Comparison of ENCODE assay signal across 12 cellular contexts in genomic region chr3:112974894-112975293, GRCh38. TPM values are rescaled to one million over a fixed set of nuclear protein-coding genes. Genes with fewer than 3 reads are reported as not detected.
A peak's percentile ranks its signal among the peaks of the same experiment; 100 is the strongest.
DNase-seq lines count a peak whose midpoint lies in the region; ATAC-seq and TF ChIP-seq lines count a peak whose summit lies in the region.
"Had no signal": no experiment of that assay in that cellular context is flagged by ENCODE, and none has a peak within 500 bp of the region (broad histone marks: within the 10 kb centered on the region; RNA-seq: fewer than 3 reads in every experiment).

Gene CD200R1, minus strand, starts transcription at chr3:112975103. Its CDS starts 246 bp downstream, at chr3:112974857.

- no peak for TF ChIP-seq POLR2A in vagina (IDR thresholded peaks at IDR 0.05)

- H3K27ac Mint-ChIP-seq in activated naive CD4-positive, alpha-beta T cell treated with anti-CD3 and anti-CD28 coated beads for 36 hours: peak within 1 kb of the TSS; percentile 44
- peak within 1 kb of the TSS; percentile 76 for H3K27ac Mint-ChIP-seq in activated B cell treated with CpG ODN at 0.5 μM for 24 hours

- H3K9me3 Mint-ChIP-seq in activated naive CD4-positive, alpha-beta T cell treated with anti-CD3 and anti-CD28 coated beads for 36 hours: no peaks in the 10 kb centered on the region
- H3K9me3 Mint-ChIP-seq in activated B cell treated with CpG ODN at 0.5 μM for 24 hours: no peaks in the 10 kb centered on the region

- H3K36me3 Mint-ChIP-seq in activated naive CD4-positive, alpha-beta T cell treated with anti-CD3 and anti-CD28 coated beads for 36 hours (ENCODE audit: low read depth): no peaks in the 10 kb centered on the region
- no peaks in the 10 kb centered on the region for H3K36me3 Mint-ChIP-seq in activated B cell treated with CpG ODN at 0.5 μM for 24 hours (ENCODE audit: low read depth)

- intact Hi-C loops in activated naive CD4-positive, alpha-beta T cell treated with anti-CD3 and anti-CD28 coated beads for 36 hours (cut with micrococcal nuclease): loop anchor here (1.0 to 10.0 kb wide), 6 partner anchors 173 to 843 kb away; partner anchors contain the start of genes CD200 and GCSAM
- intact Hi-C loops in activated B cell treated with CpG ODN at 0.5 μM for 24 hours (cut with micrococcal nuclease): loop anchor here (5.0 kb wide), 3 partner anchors 68 to 838 kb away; no protein-coding TSS in a partner anchor
- intact Hi-C loops in left ventricle myocardium superior (cut with micrococcal nuclease): loop anchor here (5.0 kb wide), 2 partner anchors 333 to 393 kb away; partner anchors contain the start of gene CCDC80
- intact Hi-C loops in vagina (cut with DNase I): loop anchor here (10.0 kb wide), 1 partner anchor 240 kb away; no protein-coding TSS in a partner anchor

- CTCF ChIA-PET in activated naive CD4-positive, alpha-beta T cell treated with anti-CD3 and anti-CD28 coated beads for 36 hours (lab: Charles Lee): interaction anchor here (0.6 to 4.0 kb wide), 6 partner anchors 12 to 332 kb away, joined by 3 to 25 read pairs (median 4); no protein-coding TSS in a partner anchor
- CTCF ChIA-PET in activated B cell treated with CpG ODN at 0.5 μM for 24 hours (lab: Charles Lee): interaction anchor here (1.0 to 3.2 kb wide), 4 partner anchors 161 to 332 kb away, joined by 3 to 41 read pairs (median 6); no protein-coding TSS in a partner anchor

- H3K27ac ChIP-seq in thoracic aorta: no peak within 1 kb of the TSS
- H3K27ac ChIP-seq in vagina: no peak within 1 kb of the TSS

- POLR2A ChIA-PET in activated B cell treated with CpG ODN at 0.5 μM for 24 hours (lab: Charles Lee): interaction anchor here (0.7 to 2.7 kb wide), 6 partner anchors 13 to 240 kb away, joined by 3 to 10 read pairs (median 4); no protein-coding TSS in a partner anchor

- no peaks in the 10 kb centered on the region for H3K27me3 ChIP-seq in thoracic aorta (replicated peaks; ENCODE audit: insufficient read depth)
- H3K27me3 ChIP-seq in H7 (ENCODE audit: control insufficient read depth, insufficient read depth, low read length): no peaks in the 10 kb centered on the region
- no peaks in the 10 kb centered on the region for H3K27me3 ChIP-seq in vagina

- H3K36me3 ChIP-seq in thoracic aorta: no peaks in the 10 kb centered on the region
- H3K36me3 ChIP-seq in H7 (replicated peaks; ENCODE audit: control insufficient read depth, insufficient read depth, low read length): no peaks in the 10 kb centered on the region
- H3K36me3 ChIP-seq in vagina: no peaks in the 10 kb centered on the region

- ATAC-seq in activated B cell treated with CpG ODN at 0.5 μM for 24 hours (ENCODE audit: low read depth) (peak; percentile 19), left ventricle myocardium superior (peak; percentile 47), thoracic aorta (ENCODE audit: insufficient number of reproducible peaks, low FRiP score, low read depth) (no peak)

- H3K4me1 ChIP-seq in thoracic aorta (ENCODE audit: control insufficient read depth in 1 of 2, low read depth in 2 of 2): no peaks in the 10 kb centered on the region
- no peaks in the 10 kb centered on the region for H3K4me1 ChIP-seq in vagina

- no peak for DNase-seq in activated naive CD4-positive, alpha-beta T cell treated with anti-CD3 and anti-CD28 coated beads for 36 hours
- DNase-seq in activated naive CD4-positive, alpha-beta T cell (lab: John Stamatoyannopoulos, UW): no peak
- no peak for DNase-seq in activated B cell treated with CpG ODN at 0.5 μM for 24 hours
- no peak for DNase-seq in left ventricle myocardium superior
- DNase-seq in thoracic aorta (ENCODE audit: low spot score): no peak
- DNase-seq in NCI-H524 (lab: John Stamatoyannopoulos, UW): no peak
- no peak for DNase-seq in H7
- DNase-seq in vagina (ENCODE audit: extremely low spot score in 2 of 2): no peak
- DNase-seq: HCEC 1CT, NCI-H187 treated with DMSO at 0.1 percent for 48 hours, RPMI8226 had no signal

- no peaks in the 10 kb centered on the region for H3K27me3 Mint-ChIP-seq in activated naive CD4-positive, alpha-beta T cell treated with anti-CD3 and anti-CD28 coated beads for 36 hours (ENCODE audit: low read depth)
- no peaks in the 10 kb centered on the region for H3K27me3 Mint-ChIP-seq in activated B cell treated with CpG ODN at 0.5 μM for 24 hours

- peaks cover 75% of the 10 kb centered on the region for H3K4me1 Mint-ChIP-seq in activated naive CD4-positive, alpha-beta T cell treated with anti-CD3 and anti-CD28 coated beads for 36 hours (ENCODE audit: low read depth)
- H3K4me1 Mint-ChIP-seq in activated B cell treated with CpG ODN at 0.5 μM for 24 hours: peaks cover 77% of the 10 kb centered on the region

- H3K4me3 Mint-ChIP-seq in activated naive CD4-positive, alpha-beta T cell treated with anti-CD3 and anti-CD28 coated beads for 36 hours: peak within 1 kb of the TSS; percentile 70
- H3K4me3 Mint-ChIP-seq in activated B cell treated with CpG ODN at 0.5 μM for 24 hours: peak within 1 kb of the TSS; percentile 84

- H3K4me3 ChIP-seq in thoracic aorta (peak within 1 kb of the TSS; percentile 39), H7 (ENCODE audit: insufficient read depth, low read depth, low read length) (no peak within 1 kb of the TSS), vagina (no peak within 1 kb of the TSS)

- H3K9me3 ChIP-seq in thoracic aorta (no peaks in the 10 kb centered on the region), vagina (no peaks in the 10 kb centered on the region)

- no peak for TF ChIP-seq CTCF in activated B cell treated with CpG ODN at 0.5 μM for 24 hours (IDR thresholded peaks at IDR 0.05)
- no peak for TF ChIP-seq CTCF in thoracic aorta (IDR thresholded peaks at IDR 0.05)
- no peak for TF ChIP-seq CTCF in vagina (IDR thresholded peaks at IDR 0.05)

RNA-seq across cellular contexts. Expression of gene CD200R1, which starts in this region (rescaled TPM):
- total RNA-seq in activated naive CD4-positive, alpha-beta T cell treated with anti-CD3 and anti-CD28 coated beads for 36 hours: 1 to 10 TPM; 1.1 TPM
- 3.3 and 4.1 TPM in 2 replicates for total RNA-seq in activated B cell treated with CpG ODN at 0.5 μM for 24 hours
- total RNA-seq in left ventricle myocardium superior: 0.87 TPM
- total RNA-seq in thoracic aorta: 1 to 10 TPM; 2.6 to 3.2 TPM
- total RNA-seq in H7 (2014; rRNA removed; shearing (Covaris generic)): 0.18 and 0.38 TPM in 2 replicates
- 0.49 TPM for total RNA-seq in vagina
- total RNA-seq: chondrocyte had no signal

Comparison
In these comparisons a context has a peak if more than half of its experiments do, and no peak if none do; other contexts are left out.
1. Peak in ATAC-seq in left ventricle myocardium superior; RNA of the gene not detected or under 1 TPM.